ENCODE assay signal across 1 cellular context in the genomic region with DNA sequence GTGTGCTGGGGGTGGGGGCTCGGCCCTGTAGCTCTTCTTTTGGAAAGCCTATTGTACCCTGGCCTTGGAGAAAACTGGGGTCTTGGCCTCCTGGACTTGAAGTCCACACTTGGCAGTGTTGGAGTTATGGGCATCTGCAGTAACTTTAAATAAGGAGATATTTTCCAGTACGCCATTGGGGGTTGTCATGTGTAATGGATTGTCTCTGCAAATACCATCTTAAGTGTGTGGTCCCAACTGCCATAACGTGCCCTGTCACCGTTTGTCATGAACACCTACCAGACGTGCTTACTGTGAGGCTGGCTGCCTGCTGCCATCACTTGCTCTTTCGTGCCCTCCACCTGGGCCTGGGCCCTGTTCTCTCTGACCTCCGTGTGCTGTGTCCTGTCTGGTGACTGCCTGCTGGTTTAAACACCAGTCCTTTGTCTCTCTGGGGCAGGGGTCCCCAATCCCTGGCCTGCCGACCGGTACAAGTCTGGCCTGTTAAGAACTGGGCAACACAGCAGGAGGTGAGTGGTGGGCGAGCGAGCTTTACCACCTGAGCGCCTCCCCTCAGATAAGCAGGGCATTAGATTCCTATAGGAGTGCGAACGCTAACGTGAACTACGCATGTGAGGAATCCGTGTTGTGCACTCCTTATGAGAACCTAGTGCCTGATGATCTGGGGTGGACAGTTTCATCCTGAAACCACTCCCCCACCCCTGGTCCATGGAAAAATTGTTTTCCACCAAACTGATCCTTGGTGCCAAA.
TF ChIP-seq lines count a peak whose summit lies in the region.

No MANE protein-coding gene starts in this region.

TF ChIP-seq in GM12878, 131 proteins besides CTCF, POLR2A, EP300 and RAD21:
- TF ChIP-seq POLR2AphosphoS2 (IDR thresholded peaks at IDR 0.05; ENCODE audit: low read depth, low read length) (peak; percentile 43; the same call in 1 of the 2 replicates), SMARCA5 (IDR thresholded peaks at IDR 0.05) (no peak)
TF ChIP-seq in GM12878: peak in this region for 1.
